In genomic region chr1:31336687-31337467, GRCh38 we compare ENCODE assay signal across 20 cellular contexts. TPM values are rescaled to one million over a fixed set of nuclear protein-coding genes. Genes with fewer than 3 reads are reported as not detected.
DNase-seq lines count a peak whose midpoint lies in the region; ATAC-seq lines count a peak whose summit lies in the region.
"Had no signal": no experiment of that assay in that cellular context is flagged by ENCODE, and none has a peak within 500 bp of the region (broad histone marks: within the 10 kb centered on the region; RNA-seq: fewer than 3 reads in every experiment).

No MANE protein-coding gene starts in this region.

- in situ Hi-C loops in G401 (cut with HindIII; ENCODE audit: low sequenced_read_pairs) = no loop called here

- H3K36me3 ChIP-seq in MG63 = peaks cover 23% of the 10 kb centered on the region
- H3K36me3 ChIP-seq: BE2C had no signal

- no peaks in the 10 kb centered on the region for H3K9me3 ChIP-seq in MG63
- H3K9me3 ChIP-seq: BE2C had no signal

- no peaks in the 10 kb centered on the region for H3K27me3 ChIP-seq in MG63
- H3K27me3 ChIP-seq: BE2C had no signal

- H3K4me3 ChIP-seq in MG63 = no peak overlapping the region

- ATAC-seq in left lobe of liver (peak; percentile 80), HG02885 (IDR thresholded peaks at IDR 0.05; ENCODE audit: poor library complexity, unreplicated experiment) (no peak), GM21786 (IDR thresholded peaks at IDR 0.05; ENCODE audit: unreplicated experiment) (no peak), HG02623 (IDR thresholded peaks at IDR 0.05; ENCODE audit: unreplicated experiment) (no peak)

- peak; percentile 28 for DNase-seq in G401 (ENCODE audit: low spot score)
- peak; percentile 28 for DNase-seq in MG63
- DNase-seq in amniotic epithelial cell (ENCODE audit: low read depth) = peak; percentile 14
- peak; percentile 76 for DNase-seq in left lobe of liver (ENCODE audit: low spot score)
- no peak for DNase-seq in NCI-H748 (lab: John Stamatoyannopoulos, UW; ENCODE audit: unreplicated experiment)
- DNase-seq: ACHN; BE2C; C1 segment of cervical spinal cord; CD4-positive, CD25-positive, alpha-beta regulatory T cell; CD8-positive, alpha-beta memory T cell; COR-L47; DMS153; DMS79; GF-D8; H9; KG1 had no signal

RNA-seq across cellular contexts. Expression of gene FABP3, which starts 36.0 kb away (rescaled TPM):
- total RNA-seq in G401 (2014; rRNA removed; shearing (Covaris generic)) = 0.25 TPM in 1 of 2 replicates, not detected in the other
- 18.5 and 72.0 TPM in 2 replicates for total RNA-seq in MG63 (2014; rRNA removed; shearing (Covaris generic); ENCODE audit: low replicate concordance)
- 3.0 TPM for total RNA-seq in left lobe of liver
- total RNA-seq: CD4-positive, CD25-positive, alpha-beta regulatory T cell; CD8-positive, alpha-beta memory T cell; Daoy had no signal

RNA-seq across cellular contexts. Expression of gene ZCCHC17, which starts 40.0 kb away (rescaled TPM):
- 70.6 and 83.8 TPM in 2 replicates for total RNA-seq in G401 (2014; rRNA removed; shearing (Covaris generic))
- 70.5 and 80.4 TPM in 2 replicates for total RNA-seq in MG63 (2014; rRNA removed; shearing (Covaris generic); ENCODE audit: low replicate concordance)
- 5.2 TPM for total RNA-seq in left lobe of liver

RNA-seq across cellular contexts. Expression of gene SNRNP40, which starts 40.3 kb away (rescaled TPM):
- 269 and 326 TPM in 2 replicates for total RNA-seq in G401 (2014; rRNA removed; shearing (Covaris generic))
- total RNA-seq in MG63 (2014; rRNA removed; shearing (Covaris generic); ENCODE audit: low replicate concordance) = 115 and 183 TPM in 2 replicates
- total RNA-seq in left lobe of liver = 14.3 TPM

Comparison
In these comparisons a context has a peak if more than half of its experiments do, and no peak if none do; other contexts are left out.
1. RNA of gene ZCCHC17, which starts 40.0 kb away (total RNA-seq): 70.6 to 83.8 TPM in G401 and 70.5 to 80.4 TPM in MG63; 5.2 TPM in left lobe of liver (single experiment); every median in the first group is over 10 times any median in the second.